Comparison of ENCODE assay signal across 1 cellular context in the genomic region with DNA sequence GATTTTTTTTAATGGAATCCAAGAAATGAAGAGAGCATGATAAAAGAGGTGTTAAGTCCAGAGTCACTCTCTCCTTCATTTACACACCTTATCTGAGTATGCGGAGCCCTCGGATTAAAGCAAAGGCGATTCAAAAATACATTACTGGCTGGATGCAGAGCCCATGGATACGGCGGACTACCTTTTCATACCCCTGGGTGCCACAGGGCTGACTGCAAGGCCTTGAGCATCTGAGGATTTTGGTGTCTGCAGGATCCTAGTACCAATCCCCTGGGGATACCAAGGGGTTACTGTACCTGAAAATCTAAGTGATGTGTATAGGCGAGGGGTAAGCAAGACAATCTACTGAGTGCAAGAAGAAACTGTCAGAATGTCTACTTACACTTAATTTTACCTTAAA.
TF ChIP-seq lines count a peak whose summit lies in the region.

No MANE protein-coding gene starts in this region.

TF ChIP-seq in GM12891, 5 proteins besides CTCF, POLR2A, EP300 and RAD21:
- TF ChIP-seq SPI1 (IDR thresholded peaks at IDR 0.05; ENCODE audit: low read depth, low read length) (no peak), POLR2AphosphoS5 (IDR thresholded peaks at IDR 0.05; ENCODE audit: low read depth, low read length) (0 out of 2 replicates have a peak, but pooled peaks have one; percentile 25)
